Comparison of ENCODE assay signal across 1 cellular context in genomic region chr1:225508538-225509375, GRCh38.
A peak's percentile ranks its signal among the peaks of the same experiment; 100 is the strongest.
TF ChIP-seq lines count a peak whose summit lies in the region.

No MANE protein-coding gene starts in this region.

TF ChIP-seq in K562, 482 proteins besides CTCF, POLR2A, EP300 and RAD21 (continued from another document):
- TF ChIP-seq ZNF407 (IDR thresholded peaks at IDR 0.05; ENCODE audit: low read depth) (no peak), DPF2 (IDR thresholded peaks at IDR 0.05) (peak; percentile 58; the same call in 1 of the 2 replicates), HMBOX1 (IDR thresholded peaks at IDR 0.05) (peak; percentile 55), MEIS2 (IDR thresholded peaks at IDR 0.05; ENCODE audit: partially characterized antibody) (peak; percentile 15), BHLHE40 (IDR thresholded peaks at IDR 0.05; ENCODE audit: low read length) (peak; percentile 5; the same call in 1 of the 2 replicates), PCBP1 (IDR thresholded peaks at IDR 0.05; ENCODE audit: low read depth, low read length, poor library complexity, severe bottlenecking) (no peak)
